15 cellular contexts compared by ENCODE assay signal in genomic region chr3:190562866-190563525, GRCh38. TPM values are rescaled to one million over a fixed set of nuclear protein-coding genes. Genes with fewer than 3 reads are reported as not detected.
A peak's percentile ranks its signal among the peaks of the same experiment; 100 is the strongest.
DNase-seq lines count a peak whose midpoint lies in the region; ATAC-seq and TF ChIP-seq lines count a peak whose summit lies in the region.
"Had no signal": no experiment of that assay in that cellular context is flagged by ENCODE, and none has a peak within 500 bp of the region (broad histone marks: within the 10 kb centered on the region; RNA-seq: fewer than 3 reads in every experiment).

No MANE protein-coding gene starts in this region.

- peaks cover 18 to 74% of the 10 kb centered on the region in 2 donors for H3K36me3 Mint-ChIP-seq in activated naive CD4-positive, alpha-beta T cell treated with anti-CD3 and anti-CD28 coated beads, Interleukin-2, amount 50 U/mL, for 72 hours
- peaks cover 22% of the 10 kb centered on the region for H3K36me3 Mint-ChIP-seq in activated naive CD4-positive, alpha-beta T cell treated with anti-CD3 and anti-CD28 coated beads, Interleukin-2, amount 10 ng/mL, durations not matched to agents 7 days and 5 days
- H3K36me3 Mint-ChIP-seq in activated CD4-positive, alpha-beta memory T cell treated with anti-CD3 and anti-CD28 coated beads, Interleukin-2, amount 10 ng/mL, durations not matched to agents 7 days and 5 days (ENCODE audit: low read depth) = peaks cover 63% of the 10 kb centered on the region

- no peak overlapping the region for H3K4me3 Mint-ChIP-seq in activated naive CD4-positive, alpha-beta T cell treated with anti-CD3 and anti-CD28 coated beads, Interleukin-2, amount 10 ng/mL, durations not matched to agents 7 days and 5 days
- H3K4me3 Mint-ChIP-seq in activated CD4-positive, alpha-beta memory T cell treated with anti-CD3 and anti-CD28 coated beads, Interleukin-2, amount 10 ng/mL, durations not matched to agents 7 days and 5 days = no peak overlapping the region
- H3K4me3 Mint-ChIP-seq: activated B cell treated with CpG ODN at 0.5 μM for 24 hours had no signal

- POLR2A ChIA-PET in activated CD4-positive, alpha-beta memory T cell treated with anti-CD3 and anti-CD28 coated beads, Interleukin-2, amount 10 ng/mL, durations not matched to agents 7 days and 5 days (lab: Charles Lee) = interaction anchor here (0.9 to 1.6 kb wide), 3 partner anchors 15 to 56 kb away, joined by 3 to 5 read pairs (median 3); partner anchors contain the start of gene IL1RAP

- peak overlapping the region; percentile 59 to 94 for H3K27ac Mint-ChIP-seq in activated naive CD4-positive, alpha-beta T cell treated with anti-CD3 and anti-CD28 coated beads, Interleukin-2, amount 50 U/mL, for 72 hours
- no peak overlapping the region for H3K27ac Mint-ChIP-seq in activated naive CD4-positive, alpha-beta T cell treated with anti-CD3 and anti-CD28 coated beads, Interleukin-2, amount 10 ng/mL, durations not matched to agents 7 days and 5 days
- peak overlapping the region; percentile 33 for H3K27ac Mint-ChIP-seq in activated CD4-positive, alpha-beta memory T cell treated with anti-CD3 and anti-CD28 coated beads, Interleukin-2, amount 10 ng/mL, durations not matched to agents 7 days and 5 days
- H3K27ac Mint-ChIP-seq: activated B cell treated with CpG ODN at 0.5 μM for 24 hours had no signal

- peak; percentile 32 to 39 for ATAC-seq in activated naive CD4-positive, alpha-beta T cell treated with anti-CD3 and anti-CD28 coated beads, Interleukin-2, amount 50 U/mL, for 72 hours
- no peak for ATAC-seq in SK-N-SH treated with all-trans-retinoic acid at 6 μM for 48 hours
- ATAC-seq in GM18498 (IDR thresholded peaks at IDR 0.05; ENCODE audit: unreplicated experiment) = no peak
- ATAC-seq: pancreas had no signal

- peaks cover 4% of the 10 kb centered on the region for H3K4me1 ChIP-seq in suprapubic skin

- DNase-seq in activated naive CD4-positive, alpha-beta T cell treated with anti-CD3 and anti-CD28 coated beads, Interleukin-2, amount 50 U/mL, for 72 hours (ENCODE audit: low spot score in 2 of 2) = no peak
- no peak for DNase-seq in activated naive CD4-positive, alpha-beta T cell treated with anti-CD3 and anti-CD28 coated beads, Interleukin-2, amount 10 ng/mL, durations not matched to agents 7 days and 5 days
- DNase-seq in activated CD4-positive, alpha-beta memory T cell treated with anti-CD3 and anti-CD28 coated beads, Interleukin-2, amount 10 ng/mL, durations not matched to agents 7 days and 5 days = no peak
- DNase-seq in iris pigment epithelial cell (ENCODE audit: low read depth) = peak; percentile 53
- DNase-seq in NCI-H774 (lab: John Stamatoyannopoulos, UW) = no peak
- no peak for DNase-seq in suprapubic skin (ENCODE audit: low spot score in 2 of 2)
- DNase-seq: activated B cell treated with CpG ODN at 0.5 μM for 24 hours; anterior cingulate cortex; NCI-H1417 treated with DMSO at 0.1 percent for 48 hours; pancreas; Right ventricle myocardium superior; stimulated activated naive CD4-positive, alpha-beta T cell; uterus had no signal

- TF ChIP-seq POLR2A in suprapubic skin (IDR thresholded peaks at IDR 0.05) = no peak

- H3K4me1 Mint-ChIP-seq in activated naive CD4-positive, alpha-beta T cell treated with anti-CD3 and anti-CD28 coated beads, Interleukin-2, amount 10 ng/mL, durations not matched to agents 7 days and 5 days = peaks cover 19% of the 10 kb centered on the region
- peaks cover 52% of the 10 kb centered on the region for H3K4me1 Mint-ChIP-seq in activated CD4-positive, alpha-beta memory T cell treated with anti-CD3 and anti-CD28 coated beads, Interleukin-2, amount 10 ng/mL, durations not matched to agents 7 days and 5 days

- TF ChIP-seq EP300 in suprapubic skin (IDR thresholded peaks at IDR 0.05) = no peak

- H3K9me3 ChIP-seq in suprapubic skin = no peaks in the 10 kb centered on the region
- H3K9me3 ChIP-seq: pancreas had no signal

- no peaks in the 10 kb centered on the region for H3K27me3 Mint-ChIP-seq in activated naive CD4-positive, alpha-beta T cell treated with anti-CD3 and anti-CD28 coated beads, Interleukin-2, amount 10 ng/mL, durations not matched to agents 7 days and 5 days
- no peaks in the 10 kb centered on the region for H3K27me3 Mint-ChIP-seq in activated CD4-positive, alpha-beta memory T cell treated with anti-CD3 and anti-CD28 coated beads, Interleukin-2, amount 10 ng/mL, durations not matched to agents 7 days and 5 days
- H3K27me3 Mint-ChIP-seq: activated B cell treated with CpG ODN at 0.5 μM for 24 hours had no signal

- CTCF ChIA-PET in activated naive CD4-positive, alpha-beta T cell treated with anti-CD3 and anti-CD28 coated beads, Interleukin-2, amount 10 ng/mL, durations not matched to agents 7 days and 5 days (lab: Charles Lee) = no interaction called here
- CTCF ChIA-PET in activated CD4-positive, alpha-beta memory T cell treated with anti-CD3 and anti-CD28 coated beads, Interleukin-2, amount 10 ng/mL, durations not matched to agents 7 days and 5 days (lab: Charles Lee) = interaction anchor here (0.7 kb wide), 2 partner anchors 9 to 48 kb away, joined by 3 to 4 read pairs; no protein-coding TSS in a partner anchor

- no peak overlapping the region for H3K4me3 ChIP-seq in suprapubic skin
- H3K4me3 ChIP-seq: pancreas, uterus had no signal

- 70% methylated on average over 3 of the region's 3 CpGs for WGBS in suprapubic skin

- no peaks in the 10 kb centered on the region for H3K27me3 ChIP-seq in suprapubic skin
- H3K27me3 ChIP-seq: pancreas, uterus had no signal

- no peak overlapping the region for H3K27ac ChIP-seq in suprapubic skin
- H3K27ac ChIP-seq: pancreas, uterus had no signal

- H3K36me3 ChIP-seq in suprapubic skin = no peaks in the 10 kb centered on the region
- H3K36me3 ChIP-seq: pancreas, uterus had no signal

- TF ChIP-seq CTCF in suprapubic skin (IDR thresholded peaks at IDR 0.05) = no peak

- peaks cover 5 to 15% of the 10 kb centered on the region in 2 donors for H3K9me3 Mint-ChIP-seq in activated naive CD4-positive, alpha-beta T cell treated with anti-CD3 and anti-CD28 coated beads, Interleukin-2, amount 50 U/mL, for 72 hours
- no peaks in the 10 kb centered on the region for H3K9me3 Mint-ChIP-seq in activated naive CD4-positive, alpha-beta T cell treated with anti-CD3 and anti-CD28 coated beads, Interleukin-2, amount 10 ng/mL, durations not matched to agents 7 days and 5 days
- H3K9me3 Mint-ChIP-seq in activated CD4-positive, alpha-beta memory T cell treated with anti-CD3 and anti-CD28 coated beads, Interleukin-2, amount 10 ng/mL, durations not matched to agents 7 days and 5 days = peaks cover 18% of the 10 kb centered on the region

TF ChIP-seq in SK-N-SH treated with all-trans-retinoic acid at 6 μM for 48 hours, 23 proteins besides CTCF, POLR2A, EP300 and RAD21:
- no peak for TF ChIP-seq PATZ1 (CRISPR knock-in tag; IDR thresholded peaks at IDR 0.05; ENCODE audit: borderline replicate concordance)
- no peak for TF ChIP-seq TCF4 (CRISPR knock-in tag; IDR thresholded peaks at IDR 0.05; ENCODE audit: borderline replicate concordance)
- TF ChIP-seq CSDC2 (CRISPR knock-in tag; IDR thresholded peaks at IDR 0.05) = no peak
- no peak for TF ChIP-seq CSRNP3 (CRISPR knock-in tag; IDR thresholded peaks at IDR 0.05)
- no peak for TF ChIP-seq ARNTL (CRISPR knock-in tag; IDR thresholded peaks at IDR 0.05; ENCODE audit: borderline replicate concordance, low read depth)
- no peak for TF ChIP-seq RARB (CRISPR knock-in tag; IDR thresholded peaks at IDR 0.05)
- TF ChIP-seq OSR1 (CRISPR knock-in tag; IDR thresholded peaks at IDR 0.05) = no peak

RNA-seq across cellular contexts. Expression of gene IL1RAP, which starts 49.1 kb away (rescaled TPM):
- total RNA-seq in activated naive CD4-positive, alpha-beta T cell treated with anti-CD3 and anti-CD28 coated beads, Interleukin-2, amount 50 U/mL, for 72 hours = 10 to 100 TPM; 13.6 to 24.4 TPM
- 10 to 100 TPM; 14.2 to 15.2 TPM for total RNA-seq in activated CD4-positive, alpha-beta memory T cell treated with anti-CD3 and anti-CD28 coated beads, Interleukin-2, amount 10 ng/mL, durations not matched to agents 7 days and 5 days
- total RNA-seq in suprapubic skin = 10 to 100 TPM; 27.5 to 44.0 (median 29.5) TPM

Comparison
In these comparisons a context has a peak if more than half of its experiments do, and no peak if none do; other contexts are left out.
1. ATAC-seq: peak in activated naive CD4-positive, alpha-beta T cell treated with anti-CD3 and anti-CD28 coated beads, Interleukin-2, amount 50 U/mL, for 72 hours (2 of 2); none in SK-N-SH treated with all-trans-retinoic acid at 6 μM for 48 hours (single experiment) and GM18498 (single experiment).